Comparison of ENCODE assay signal across 8 cellular contexts in genomic region chr19:35248310-35249145, GRCh38. TPM values are rescaled to one million over a fixed set of nuclear protein-coding genes. Genes with fewer than 3 reads are reported as not detected.
DNase-seq lines count a peak whose midpoint lies in the region; ATAC-seq and TF ChIP-seq lines count a peak whose summit lies in the region.

LSR (plus strand) TSS chr19:35249002; CDS start chr19:35249023, 21 bp downstream.

- H3K4me1 ChIP-seq in cardiac muscle cell (ENCODE audit: low read depth) (peaks cover 3% of the 10 kb centered on the region), psoas muscle (peaks cover 5% of the 10 kb centered on the region)

- peak within 1 kb of the TSS; percentile 89 for H3K4me3 Mint-ChIP-seq in activated T-cell treated with anti-CD3 and anti-CD28 coated beads, Interleukin-2, amount 50 U/mL, for 24 hours

- DNase-seq in NCI-H226 (peak; percentile 88), cardiac muscle cell (ENCODE audit: low read depth in 1 of 2, low spot score in 1 of 2) (peak in 1 of 2 donors; percentile 96), psoas muscle (peak in 1 of 2 donors; percentile 47), cerebellum (ENCODE audit: low spot score) (no peak)
- DNase-seq in activated T-cell treated with anti-CD3 and anti-CD28 coated beads, Interleukin-2, amount 50 U/mL, for 24 hours = peak; percentile 82
- DNase-seq in NK-92 treated with Interleukin-12 subunit alpha and Interleukin-12 subunit beta, amount 100 ng/mL, for 24 hours (lab: John Stamatoyannopoulos, UW) = no peak

- H3K36me3 Mint-ChIP-seq in activated T-cell treated with anti-CD3 and anti-CD28 coated beads, Interleukin-2, amount 50 U/mL, for 24 hours (ENCODE audit: low read depth) = peaks cover 28% of the 10 kb centered on the region

- H3K27me3 Mint-ChIP-seq in activated T-cell treated with anti-CD3 and anti-CD28 coated beads, Interleukin-2, amount 50 U/mL, for 24 hours = peaks cover 19% of the 10 kb centered on the region

- H3K4me1 Mint-ChIP-seq in activated T-cell treated with anti-CD3 and anti-CD28 coated beads, Interleukin-2, amount 50 U/mL, for 24 hours (ENCODE audit: low read depth) = peaks cover 38% of the 10 kb centered on the region

- H3K4me3 ChIP-seq in cardiac muscle cell = peak within 1 kb of the TSS; percentile 81
- H3K4me3 ChIP-seq in psoas muscle = peak within 1 kb of the TSS; percentile 59

- peaks cover 7% of the 10 kb centered on the region for H3K36me3 ChIP-seq in cardiac muscle cell
- no peaks in the 10 kb centered on the region for H3K36me3 ChIP-seq in psoas muscle (ENCODE audit: insufficient read depth in 1 of 2, low read depth in 1 of 2)

- peak within 1 kb of the TSS; percentile 86 for H3K27ac Mint-ChIP-seq in activated T-cell treated with anti-CD3 and anti-CD28 coated beads, Interleukin-2, amount 50 U/mL, for 24 hours

- TF ChIP-seq CTCF in cardiac muscle cell (IDR thresholded peaks at IDR 0.05; ENCODE audit: low read depth, low read length) = no peak
- no peak for TF ChIP-seq CTCF in psoas muscle (IDR thresholded peaks at IDR 0.05)

- H3K9me3 Mint-ChIP-seq in activated T-cell treated with anti-CD3 and anti-CD28 coated beads, Interleukin-2, amount 50 U/mL, for 24 hours = peaks cover 5% of the 10 kb centered on the region

- ATAC-seq in GM18520 (IDR thresholded peaks at IDR 0.05; ENCODE audit: unreplicated experiment) = peak; percentile 39
- ATAC-seq in HG02970 (IDR thresholded peaks at IDR 0.05; ENCODE audit: low FRiP score, unreplicated experiment) = peak; percentile 82
- peak in 3 of 4 donors; percentile 53 to 68 (median 67) for ATAC-seq in psoas muscle

- H3K9me3 ChIP-seq in cardiac muscle cell (ENCODE audit: low read depth) (no peaks in the 10 kb centered on the region), psoas muscle (no peaks in the 10 kb centered on the region)

- peak within 1 kb of the TSS; percentile 99 for H3K27ac ChIP-seq in cardiac muscle cell
- no peak within 1 kb of the TSS for H3K27ac ChIP-seq in psoas muscle

- H3K27me3 ChIP-seq in cardiac muscle cell (no peaks in the 10 kb centered on the region), psoas muscle (ENCODE audit: insufficient read depth in 3 of 3, low read length in 2 of 3) (peaks cover 0 to 73% (median 8%) of the 10 kb centered on the region in 3 donors)

- WGBS in psoas muscle, 3 donors = 1% methylated on average over 62 to 69 of the region's 69 CpGs

- intact Hi-C loops in psoas muscle (cut with DNase I) = no loop called here

RNA-seq across cellular contexts. Expression of gene LSR, which starts in this region (rescaled TPM):
- total RNA-seq in cardiac muscle cell (40.1 and 63.6 TPM in 2 replicates), psoas muscle (1 to 10 TPM; 1.8 to 5.2 (median 2.7) TPM), cerebellum (2.6 TPM)
- polyA plus RNA-seq in cardiac muscle cell (77.0 and 91.9 TPM in 2 replicates), psoas muscle (1 to 10 TPM; 1.7 to 4.4 (median 2.4) TPM)

Comparison
In these comparisons a context has a peak if more than half of its experiments do, and no peak if none do; other contexts are left out.
1. RNA of gene LSR (polyA plus RNA-seq): 77.0 to 91.9 TPM in cardiac muscle cell; 1.7 to 4.4 TPM in psoas muscle; every median in the first group is over 10 times any median in the second.
2. DNase-seq: peak in NCI-H226 (single experiment) and activated T-cell treated with anti-CD3 and anti-CD28 coated beads, Interleukin-2, amount 50 U/mL, for 24 hours (single experiment); none in NK-92 treated with Interleukin-12 subunit alpha and Interleukin-12 subunit beta, amount 100 ng/mL, for 24 hours (single experiment) and cerebellum (single experiment).
3. Peak in every context shown above with its lines, with median percentiles within 50 percentile points of each other: ATAC-seq.